In genomic region chr7:7613210-7613609, GRCh38 we compare ENCODE assay signal across 1 cellular context.
TF ChIP-seq lines count a peak whose summit lies in the region.

No MANE protein-coding gene starts in this region.

TF ChIP-seq in HepG2, 621 proteins besides CTCF, POLR2A, EP300 and RAD21:
- peak; percentile 36; the same call in 1 of the 2 replicates for TF ChIP-seq MAFF (IDR thresholded peaks at IDR 0.05; ENCODE audit: low read depth, low read length)
- TF ChIP-seq, protein P1, sequence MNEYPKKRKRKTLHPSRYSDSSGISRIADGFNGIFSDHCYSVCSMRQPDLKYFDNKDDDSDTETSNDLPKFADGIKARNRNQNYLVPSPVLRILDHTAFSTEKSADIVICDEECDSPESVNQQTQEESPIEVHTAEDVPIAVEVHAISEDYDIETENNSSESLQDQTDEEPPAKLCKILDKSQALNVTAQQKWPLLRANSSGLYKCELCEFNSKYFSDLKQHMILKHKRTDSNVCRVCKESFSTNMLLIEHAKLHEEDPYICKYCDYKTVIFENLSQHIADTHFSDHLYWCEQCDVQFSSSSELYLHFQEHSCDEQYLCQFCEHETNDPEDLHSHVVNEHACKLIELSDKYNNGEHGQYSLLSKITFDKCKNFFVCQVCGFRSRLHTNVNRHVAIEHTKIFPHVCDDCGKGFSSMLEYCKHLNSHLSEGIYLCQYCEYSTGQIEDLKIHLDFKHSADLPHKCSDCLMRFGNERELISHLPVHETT (CRISPR knock-in tag; conservative IDR thresholded peaks at IDR 0.05): no peak
- TF ChIP-seq MAFK (conservative IDR thresholded peaks at IDR 0.05 in 1 of 2, IDR thresholded peaks at IDR 0.05 in 1 of 2; ENCODE audit: low read length in 2 of 2): peak; percentile 11 to 60; a peak in 2 of 4 replicates
TF ChIP-seq in HepG2: peak in this region for 2.
